ENCODE assay signal across 8 cellular contexts in genomic region chr2:216666461-216667233, GRCh38. TPM values are rescaled to one million over a fixed set of nuclear protein-coding genes. Genes with fewer than 3 reads are reported as not detected.
A peak's percentile ranks its signal among the peaks of the same experiment; 100 is the strongest.
DNase-seq lines count a peak whose midpoint lies in the region; ATAC-seq, FAIRE-seq and TF ChIP-seq lines count a peak whose summit lies in the region.

No MANE protein-coding gene starts in this region.

- dilution Hi-C loops in keratinocyte (cut with MboI; ENCODE audit: extremely low pct_ligation_motif_present, low sequenced_read_pairs): no loop called here

- H3K4me1 Mint-ChIP-seq in activated B cell treated with CpG ODN at 0.5 μM for 24 hours: no peaks in the 10 kb centered on the region

- peaks cover 4% of the 10 kb centered on the region for H3K9me1 ChIP-seq in keratinocyte (ENCODE audit: control insufficient read depth, extremely low read depth, insufficient read depth, low read length)

- no peak overlapping the region for H3K4me3 Mint-ChIP-seq in activated B cell treated with CpG ODN at 0.5 μM for 24 hours

- TF ChIP-seq CTCF in activated B cell treated with CpG ODN at 0.5 μM for 24 hours (IDR thresholded peaks at IDR 0.05) (no peak), keratinocyte (optimal IDR thresholded peaks at IDR 0.05 in 1 of 3, IDR thresholded peaks at IDR 0.05 in 1 of 3, conservative IDR thresholded peaks at IDR 0.05 in 1 of 3; ENCODE audit: extremely low read depth in 1 of 3, insufficient read depth in 2 of 3, low read length in 3 of 3) (peak; percentile 95 to 100 (median 99))

- peaks cover 22% of the 10 kb centered on the region for H3K4me1 ChIP-seq in keratinocyte (ENCODE audit: control insufficient read depth, extremely low read depth, insufficient read depth, low read length)

- H3K9me3 Mint-ChIP-seq in activated B cell treated with CpG ODN at 0.5 μM for 24 hours: no peaks in the 10 kb centered on the region

- no peak overlapping the region for H3K4me3 ChIP-seq in keratinocyte (ENCODE audit: control insufficient read depth in 2 of 3, extremely low read depth in 1 of 3, insufficient read depth in 2 of 3, low read depth in 1 of 3, low read length in 3 of 3)

- FAIRE-seq in keratinocyte (lab: Jason Lieb, UNC): peak; percentile 100

- intact Hi-C loops in activated B cell treated with CpG ODN at 0.5 μM for 24 hours (cut with micrococcal nuclease): loop anchor here (1.0 to 10.0 kb wide), 8 partner anchors 147 to 1212 kb away; no protein-coding TSS in a partner anchor

- H3K27me3 ChIP-seq in keratinocyte (ENCODE audit: control insufficient read depth, extremely low read depth, insufficient read depth, low read length): peaks cover 11% of the 10 kb centered on the region

- H3K27ac Mint-ChIP-seq in activated B cell treated with CpG ODN at 0.5 μM for 24 hours: no peak overlapping the region

- peaks cover 38% of the 10 kb centered on the region for H3K27me3 Mint-ChIP-seq in activated B cell treated with CpG ODN at 0.5 μM for 24 hours

- ATAC-seq in HG03060 (IDR thresholded peaks at IDR 0.05; ENCODE audit: low read depth, unreplicated experiment) (peak; percentile 51), activated B cell treated with CpG ODN at 0.5 μM for 24 hours (ENCODE audit: low read depth) (peak; percentile 91)

- POLR2A ChIA-PET in activated B cell treated with CpG ODN at 0.5 μM for 24 hours (lab: Charles Lee): interaction anchor here (1.7 kb wide), 1 partner anchor 168 kb away, joined by 7 read pairs; the partner anchor contains the start of gene RPL37A

- no peak overlapping the region for H2AFZ ChIP-seq in keratinocyte (ENCODE audit: control insufficient read depth, low read length)

- DNase-seq in activated gamma-delta T cell treated with Interleukin-2 at 50 U/mL for 16 hours: peak; percentile 61
- DNase-seq in activated gamma-delta T cell (lab: John Stamatoyannopoulos, UW): no peak
- DNase-seq in NCI-H2196 (lab: John Stamatoyannopoulos, UW; ENCODE audit: unreplicated experiment): peak; percentile 82
- DNase-seq in activated B cell treated with CpG ODN at 0.5 μM for 24 hours: peak; percentile 58
- peak in 55 of 61 donors; percentile 14 to 85 (median 44) for DNase-seq in caudate nucleus (lab: John Stamatoyannopoulos, UW)
- DNase-seq in keratinocyte (ENCODE audit: low read depth, low spot score): peak; percentile 57
- DNase-seq in stimulated activated CD4-positive, alpha-beta T cell treated with anti-CD3 and anti-CD28 coated beads, Interleukin-2, amount 100 ng/mL, for 4 hours (ENCODE audit: low read depth): peak; percentile 37

- CTCF ChIA-PET in activated B cell treated with CpG ODN at 0.5 μM for 24 hours (lab: Charles Lee): interaction anchor here (0.7 to 2.8 kb wide), 13 partner anchors 11 to 1119 kb away, joined by 3 to 35 read pairs (median 4); no protein-coding TSS in a partner anchor

- no peak overlapping the region for H3K9ac ChIP-seq in keratinocyte (ENCODE audit: control insufficient read depth, extremely low read depth, insufficient read depth, low read length)

- no peak overlapping the region for H3K4me2 ChIP-seq in keratinocyte (ENCODE audit: control insufficient read depth, extremely low read depth, insufficient read depth, low read depth, low read length)

- H3K36me3 ChIP-seq in keratinocyte (ENCODE audit: control insufficient read depth in 2 of 2, extremely low read depth in 1 of 2, insufficient read depth in 2 of 2, low read length in 2 of 2): no peaks in the 10 kb centered on the region

- no peaks in the 10 kb centered on the region for H4K20me1 ChIP-seq in keratinocyte (ENCODE audit: control insufficient read depth, extremely low read depth, insufficient read depth, low read length)

- H3K27ac ChIP-seq in caudate nucleus (ENCODE audit: low read depth, low read length) (no peak overlapping the region), keratinocyte (ENCODE audit: control insufficient read depth, insufficient read depth, low read length) (no peak overlapping the region)

- H3K9me3 ChIP-seq in keratinocyte (ENCODE audit: control insufficient read depth, low read depth, low read length): no peaks in the 10 kb centered on the region

- H3K79me2 ChIP-seq in keratinocyte (ENCODE audit: control insufficient read depth, insufficient read depth, low read length): no peaks in the 10 kb centered on the region

- no peaks in the 10 kb centered on the region for H3K36me3 Mint-ChIP-seq in activated B cell treated with CpG ODN at 0.5 μM for 24 hours (ENCODE audit: low read depth)

RNA-seq across cellular contexts. Expression of gene IGFBP5, which starts 28.7 kb away (rescaled TPM):
- not detected in 2 replicates for total RNA-seq in activated B cell treated with CpG ODN at 0.5 μM for 24 hours
- polyA plus RNA-seq in keratinocyte: 0.15 to 3.2 TPM (median 1.1 TPM) in 3 replicates
- polyA plus RNA-seq in keratinocyte (2011; ENCODE audit: low read depth): 0.06 TPM
- 0.10 TPM in 2 replicates for polyA plus RNA-seq in keratinocyte (2011; cell fraction: cytosol; rRNA removed)
- 0.56 and 1.3 TPM in 2 replicates for polyA plus RNA-seq in keratinocyte (2011; cell fraction: nucleus; rRNA removed)
- polyA plus RNA-seq in keratinocyte (2012; ENCODE audit: low replicate concordance): 0.07 and 0.16 TPM in 2 replicates
- 0.85 to 2.1 TPM (median 0.90 TPM) in 3 replicates for polyA minus RNA-seq in keratinocyte
- polyA minus RNA-seq in keratinocyte (2011; cell fraction: cytosol; rRNA and poly(A)+ RNA removed): not detected
- polyA minus RNA-seq in keratinocyte (2011; cell fraction: nucleus; rRNA and poly(A)+ RNA removed): 0.53 and 1.8 TPM in 2 replicates

RNA-seq across cellular contexts. Expression of gene IGFBP2, which starts 33.4 kb away (rescaled TPM):
- not detected in 2 replicates for total RNA-seq in activated B cell treated with CpG ODN at 0.5 μM for 24 hours
- 3.9 to 47.0 TPM (median 10.2 TPM) in 3 replicates for polyA plus RNA-seq in keratinocyte
- polyA plus RNA-seq in keratinocyte (2011; ENCODE audit: low read depth): 29.0 TPM
- 16.8 and 41.0 TPM in 2 replicates for polyA plus RNA-seq in keratinocyte (2011; cell fraction: cytosol; rRNA removed)
- 43.8 and 102 TPM in 2 replicates for polyA plus RNA-seq in keratinocyte (2011; cell fraction: nucleus; rRNA removed)
- polyA plus RNA-seq in keratinocyte (2012; ENCODE audit: low replicate concordance): 5.6 and 17.3 TPM in 2 replicates
- 2.5 to 16.2 TPM (median 5.7 TPM) in 3 replicates for polyA minus RNA-seq in keratinocyte
- 42.2 TPM for polyA minus RNA-seq in keratinocyte (2011; cell fraction: cytosol; rRNA and poly(A)+ RNA removed)
- polyA minus RNA-seq in keratinocyte (2011; cell fraction: nucleus; rRNA and poly(A)+ RNA removed): 31.9 and 32.7 TPM in 2 replicates
